ENCODE assay signal across 27 cellular contexts in the genomic region with DNA sequence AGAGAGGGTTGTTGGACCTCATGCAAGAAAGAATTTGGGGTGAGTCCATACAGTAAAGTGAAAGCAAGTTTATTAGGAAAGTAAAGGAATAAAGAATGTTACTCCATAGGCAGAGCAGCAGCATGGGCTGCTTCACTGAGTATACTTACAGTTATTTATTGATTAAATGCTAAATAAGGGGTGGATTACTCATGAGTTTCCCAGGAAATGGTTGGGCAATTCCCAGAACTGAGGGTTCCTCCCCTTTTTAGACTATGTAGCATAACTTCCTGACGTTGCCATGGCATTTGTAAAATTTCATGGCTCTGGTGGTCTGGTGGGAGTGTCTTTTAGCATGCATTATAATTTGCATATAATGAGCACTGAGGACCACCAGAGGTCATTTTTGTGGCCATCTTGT. TPM values are rescaled to one million over a fixed set of nuclear protein-coding genes. Genes with fewer than 3 reads are reported as not detected.
DNase-seq lines count a peak whose midpoint lies in the region; ATAC-seq, FAIRE-seq and TF ChIP-seq lines count a peak whose summit lies in the region.
"Had no signal": no experiment of that assay in that cellular context is flagged by ENCODE, and none has a peak within 500 bp of the region (broad histone marks: within the 10 kb centered on the region; RNA-seq: fewer than 3 reads in every experiment).

No MANE protein-coding gene starts in this region.

- H3K9ac ChIP-seq in HepG2 (ENCODE audit: insufficient read depth, low read depth, low read length): peak overlapping the region; percentile 40; the same call in 1 of the 2 replicates
- H3K9ac ChIP-seq: BLaER1 treated with 17β-estradiol and CSF1 and Interleukin-3, amounts not matched to agents 10 nM and 100 nM had no signal

- no peak overlapping the region for H3K27ac Mint-ChIP-seq in stimulated activated naive CD8-positive, alpha-beta T cell treated with anti-CD3 and anti-CD28 coated beads, Interleukin-15, amount 100 ng/mL, for 72 hours
- H3K27ac Mint-ChIP-seq: CD14-positive monocyte; CD4-positive, alpha-beta T cell; CD8-positive, alpha-beta memory T cell; HFFc6 had no signal

- peak overlapping the region; percentile 85 for H3K27ac ChIP-seq in HepG2 (ENCODE audit: extremely low read length, insufficient read depth, low read length)
- H3K27ac ChIP-seq in right lobe of liver: no peak overlapping the region
- H3K27ac ChIP-seq: A549; BLaER1 treated with 17β-estradiol and CSF1 and Interleukin-3, amounts not matched to agents 10 nM and 100 nM had no signal

- peaks cover 0 to 4% of the 10 kb centered on the region in 2 donors for H3K9me3 Mint-ChIP-seq in stimulated activated naive CD8-positive, alpha-beta T cell treated with anti-CD3 and anti-CD28 coated beads, Interleukin-15, amount 100 ng/mL, for 72 hours

- no peak for TF ChIP-seq POLR2A in HepG2 (IDR thresholded peaks at IDR 0.05; ENCODE audit: insufficient read depth in 1 of 2, low read depth in 2 of 2, low read length in 2 of 2)
- no peak for TF ChIP-seq POLR2A in right lobe of liver (IDR thresholded peaks at IDR 0.05)

- H3K9me3 ChIP-seq in HepG2 (ENCODE audit: low read length): no peaks in the 10 kb centered on the region
- H3K9me3 ChIP-seq in right lobe of liver: no peaks in the 10 kb centered on the region
- H3K9me3 ChIP-seq: A549, BE2C, HAP-1 had no signal

- CTCF ChIA-PET in HepG2 (lab: Yijun Ruan, JAX; ENCODE audit: low intra/inter-chr PET ratio, low total read pairs): no interaction called here

- DNase-seq in HepG2 (ENCODE audit: low spot score): peak; percentile 49
- DNase-seq in right lobe of liver: no peak
- DNase-seq in OCI-M1 (lab: John Stamatoyannopoulos, UW): peak; percentile 55
- peak; percentile 0 for DNase-seq in iris pigment epithelial cell (ENCODE audit: low read depth)
- peak; percentile 67 for DNase-seq in renal cortical epithelial cell (ENCODE audit: low read depth)
- no peak for DNase-seq in stimulated activated naive CD8-positive, alpha-beta T cell treated with anti-CD3 and anti-CD28 coated beads, Interleukin-15, amount 100 ng/mL, for 72 hours
- DNase-seq in NK-92 treated with Interleukin-12 subunit alpha and Interleukin-12 subunit beta, amount 100 ng/mL, for 24 hours (lab: John Stamatoyannopoulos, UW): no peak
- DNase-seq: 8988T; ACHN; AML-193; BE2C; CD4-positive, alpha-beta T cell; CD8-positive, alpha-beta memory T cell; DMS53; DMS79 treated with DMSO at 0.1 percent for 48 hours; GF-D8; GOT3; HFFc6 had no signal

- BruUV-seq in HepG2 (replicated peaks; lab: Mats Ljungman, UMichigan): no TSS peak

- H3K36me3 ChIP-seq in HepG2 (replicated peaks in 1 of 2; ENCODE audit: control insufficient read depth in 1 of 2, insufficient read depth in 2 of 2, low read length in 2 of 2): no peaks in the 10 kb centered on the region
- no peaks in the 10 kb centered on the region for H3K36me3 ChIP-seq in right lobe of liver
- H3K36me3 ChIP-seq: BE2C; BLaER1 treated with 17β-estradiol and CSF1 and Interleukin-3, amounts not matched to agents 10 nM and 100 nM; HAP-1 had no signal

- no peak overlapping the region for H3K4me3 Mint-ChIP-seq in stimulated activated naive CD8-positive, alpha-beta T cell treated with anti-CD3 and anti-CD28 coated beads, Interleukin-15, amount 100 ng/mL, for 72 hours
- H3K4me3 Mint-ChIP-seq: CD14-positive monocyte; CD4-positive, alpha-beta T cell; CD8-positive, alpha-beta memory T cell; HFFc6 had no signal

- no peaks in the 10 kb centered on the region for H3K27me3 Mint-ChIP-seq in stimulated activated naive CD8-positive, alpha-beta T cell treated with anti-CD3 and anti-CD28 coated beads, Interleukin-15, amount 100 ng/mL, for 72 hours
- H3K27me3 Mint-ChIP-seq: CD4-positive, alpha-beta T cell; CD8-positive, alpha-beta memory T cell had no signal

- no peaks in the 10 kb centered on the region for H3K79me2 ChIP-seq in HepG2 (ENCODE audit: insufficient read depth, low read length)

- no peak for TF ChIP-seq RAD21 in HepG2 (CRISPR knock-in tag; IDR thresholded peaks at IDR 0.05)

- H3K4me1 Mint-ChIP-seq in stimulated activated naive CD8-positive, alpha-beta T cell treated with anti-CD3 and anti-CD28 coated beads, Interleukin-15, amount 100 ng/mL, for 72 hours: peaks cover 5% of the 10 kb centered on the region
- H3K4me1 Mint-ChIP-seq: CD14-positive monocyte had no signal

- TF ChIP-seq CTCF in HepG2 (CRISPR knock-in tag; IDR thresholded peaks at IDR 0.05) (no peak), right lobe of liver (IDR thresholded peaks at IDR 0.05) (no peak)

- FAIRE-seq in HepG2 (lab: Jason Lieb, UNC): no peak
- FAIRE-seq: A549, GM12891, GM18507, H54 had no signal

- POLR2A ChIA-PET in HepG2 (lab: Yijun Ruan, JAX): no interaction called here

- WGBS in HepG2 (ENCODE audit: low lambda C conversion rate): 45% methylated on average over 1 of the region's 1 CpG
- 33% methylated on average over 1 of the region's 1 CpG for WGBS in right lobe of liver (ENCODE audit: insufficient coverage, low coverage, low lambda C conversion rate, missing lambda C conversion rate)

- 0 out of 2 replicates have a peak overlapping the region, but pooled peaks have one; percentile 38 for H3K4me2 ChIP-seq in HepG2 (ENCODE audit: low read depth, low read length)
- H3K4me2 ChIP-seq: A549 had no signal

- no peaks in the 10 kb centered on the region for H4K20me1 ChIP-seq in HepG2 (ENCODE audit: insufficient read depth, low read length)
- H4K20me1 ChIP-seq: BLaER1 treated with 17β-estradiol and CSF1 and Interleukin-3, amounts not matched to agents 10 nM and 100 nM had no signal

- peak; percentile 47 for ATAC-seq in HepG2
- ATAC-seq in right lobe of liver: no peak
- ATAC-seq in stimulated activated naive CD8-positive, alpha-beta T cell treated with anti-CD3 and anti-CD28 coated beads, Interleukin-15, amount 100 ng/mL, for 72 hours: no peak
- ATAC-seq in HG03521 (IDR thresholded peaks at IDR 0.05; ENCODE audit: unreplicated experiment): no peak
- ATAC-seq: A549 had no signal

- H3K27me3 ChIP-seq in HepG2 (ENCODE audit: control insufficient read depth in 1 of 2, insufficient read depth in 2 of 2, low read length in 2 of 2) (no peaks in the 10 kb centered on the region), right lobe of liver (no peaks in the 10 kb centered on the region)
- H3K27me3 ChIP-seq: BE2C had no signal

- H3K4me1 ChIP-seq in HepG2 (ENCODE audit: insufficient read depth, low read length): peaks cover 56% of the 10 kb centered on the region
- H3K4me1 ChIP-seq in right lobe of liver: no peaks in the 10 kb centered on the region
- H3K4me1 ChIP-seq: A549, BE2C, HAP-1 had no signal

- no peak overlapping the region for H2AFZ ChIP-seq in HepG2 (ENCODE audit: low read length)

- in situ Hi-C loops in HepG2 (cut with HindIII; ENCODE audit: extremely low pct_ligation_motif_present, low pct_unique_long_range_greater_than_20kb): no loop called here

- intact Hi-C loops in HepG2 (cut with micrococcal nuclease; ENCODE audit: unreplicated experiment): loop anchor here (5.0 to 10.0 kb wide), 2 partner anchors 49 to 98 kb away; no protein-coding TSS in a partner anchor
- intact Hi-C loops in right lobe of liver (cut with DNase I): no loop called here

- no peak; a peak in 1 of 4 replicates for TF ChIP-seq EP300 in HepG2 (IDR thresholded peaks at IDR 0.05; ENCODE audit: low read depth in 2 of 2, low read length in 2 of 2)
- no peak for TF ChIP-seq EP300 in HepG2 (CRISPR knock-in tag; IDR thresholded peaks at IDR 0.05; ENCODE audit: borderline replicate concordance)

- H3K4me3 ChIP-seq in HepG2 (replicated peaks in 1 of 3; ENCODE audit: insufficient read depth in 1 of 3, low read depth in 2 of 3, low read length in 3 of 3) (no peak overlapping the region), right lobe of liver (no peak overlapping the region)
- H3K4me3 ChIP-seq: A549; BLaER1 treated with 17β-estradiol and CSF1 and Interleukin-3, amounts not matched to agents 10 nM and 100 nM; HAP-1 had no signal

TF ChIP-seq in HepG2, 621 proteins besides CTCF, POLR2A, EP300 and RAD21 (continues in another document):
- TF ChIP-seq FOSL2 (CRISPR knock-in tag; IDR thresholded peaks at IDR 0.05): peak; percentile 72
- TF ChIP-seq NCOA2 (CRISPR knock-in tag; IDR thresholded peaks at IDR 0.05): peak; percentile 36; the same call in 1 of the 2 replicates

RNA-seq across cellular contexts. Expression of gene PPP4R3C, which starts 16.7 kb away (rescaled TPM):
- not detected in 2 replicates for total RNA-seq in HepG2 (2016; rRNA removed; fragmentation: Illumina TruSeq; extraction: Trizol)
- total RNA-seq in HepG2 (2016; cell fraction: cytosol; rRNA removed; fragmentation: Illumina TruSeq; extraction: Trizol; ENCODE audit: low read depth): not detected in 2 replicates
- not detected in 2 replicates for total RNA-seq in HepG2 (2016; cell fraction: insoluble cytoplasmic fraction; rRNA removed; fragmentation: Illumina TruSeq; extraction: Trizol)
- not detected in 2 replicates for total RNA-seq in HepG2 (2016; cell fraction: membrane; rRNA removed; fragmentation: Illumina TruSeq; extraction: Trizol)
- total RNA-seq in HepG2 (2016; cell fraction: nucleus; rRNA removed; fragmentation: Illumina TruSeq; extraction: Trizol): not detected in 2 replicates
- polyA plus RNA-seq in HepG2 (2011; rRNA removed): not detected in 2 replicates
- polyA plus RNA-seq in HepG2 (2011; cell fraction: cytosol; rRNA removed): not detected in 2 replicates
- not detected in 2 replicates for polyA plus RNA-seq in HepG2 (2011; cell fraction: nucleus; rRNA removed)
- polyA plus RNA-seq in HepG2 (2012): not detected in 2 replicates
- not detected in 2 replicates for polyA plus RNA-seq in HepG2 (2016; cell fraction: cytosol; fragmentation: Illumina TruSeq; extraction: Trizol; ENCODE audit: low read depth)
- polyA plus RNA-seq in HepG2 (2016; cell fraction: insoluble cytoplasmic fraction; fragmentation: Illumina TruSeq; extraction: Trizol; ENCODE audit: low read depth): not detected in 2 replicates
- not detected in 2 replicates for polyA plus RNA-seq in HepG2 (2016; cell fraction: membrane; fragmentation: Illumina TruSeq; extraction: Trizol; ENCODE audit: low read depth)
- polyA plus RNA-seq in HepG2 (2016; cell fraction: nucleus; fragmentation: Illumina TruSeq; extraction: Trizol; ENCODE audit: insufficient read depth, low read depth): not detected in 2 replicates
- polyA minus RNA-seq in HepG2 (2011; rRNA and poly(A)+ RNA removed; ENCODE audit: low replicate concordance): not detected in 2 replicates
- polyA minus RNA-seq in HepG2 (2011; cell fraction: cytosol; rRNA and poly(A)+ RNA removed): not detected in 2 replicates
- polyA minus RNA-seq in HepG2 (2011; cell fraction: nucleus; rRNA and poly(A)+ RNA removed): not detected in 2 replicates
- not detected for total RNA-seq in right lobe of liver
- total RNA-seq in renal cortical epithelial cell: not detected in 2 replicates
- total RNA-seq: CD4-positive, alpha-beta T cell; CD8-positive, alpha-beta memory T cell; G401; HFFc6 had no signal
- polyA plus RNA-seq: CD14-positive monocyte; CD8-positive, alpha-beta memory T cell had no signal

Comparison
In these comparisons a context has a peak if more than half of its experiments do, and no peak if none do; other contexts are left out.
1. DNase-seq: peak in HepG2 (single experiment), OCI-M1 (single experiment), iris pigment epithelial cell (single experiment) and renal cortical epithelial cell (single experiment); none in right lobe of liver (0 of 3), stimulated activated naive CD8-positive, alpha-beta T cell treated with anti-CD3 and anti-CD28 coated beads, Interleukin-15, amount 100 ng/mL, for 72 hours (0 of 2) and NK-92 treated with Interleukin-12 subunit alpha and Interleukin-12 subunit beta, amount 100 ng/mL, for 24 hours (single experiment).